Comparison of ENCODE assay signal across 8 cellular contexts in genomic region chr3:44114142-44114541, GRCh38.
DNase-seq lines count a peak whose midpoint lies in the region; ATAC-seq lines count a peak whose summit lies in the region.

No MANE protein-coding gene starts in this region.

- DNase-seq in ELF-1 (ENCODE audit: low read depth, low spot score) (peak; percentile 84), HUDEP-2 (lab: John Stamatoyannopoulos, UW; ENCODE audit: unreplicated experiment in 76 of 76) (peak in 50 of 76 experiments; percentile 2 to 60 (median 30)), iris pigment epithelial cell (ENCODE audit: low read depth) (peak; percentile 21)
- peak; percentile 32 for DNase-seq in activated T-cell treated with anti-CD3 and anti-CD28 coated beads, Interleukin-2, amount 50 U/mL, for 1 hour
- peak; percentile 36 for DNase-seq in stimulated activated CD8-positive, alpha-beta memory T cell treated with anti-CD3 and anti-CD28 coated beads, Interleukin-4, amount 100 ng/mL, for 24 hours (ENCODE audit: low read depth)

- ATAC-seq in HG02840 (IDR thresholded peaks at IDR 0.05; ENCODE audit: low FRiP score, unreplicated experiment): no peak
- ATAC-seq in GM19397 (IDR thresholded peaks at IDR 0.05; ENCODE audit: unreplicated experiment): no peak
- ATAC-seq in GM21526 (IDR thresholded peaks at IDR 0.05; ENCODE audit: low FRiP score, unreplicated experiment): no peak

Comparison
In these comparisons a context has a peak if more than half of its experiments do, and no peak if none do; other contexts are left out.
1. DNase-seq: peak in every context shown above with its lines; median percentile 84 in ELF-1; 36 in stimulated activated CD8-positive, alpha-beta memory T cell treated with anti-CD3 and anti-CD28 coated beads, Interleukin-4, amount 100 ng/mL, for 24 hours; 32 in activated T-cell treated with anti-CD3 and anti-CD28 coated beads, Interleukin-2, amount 50 U/mL, for 1 hour; 30 in HUDEP-2; 21 in iris pigment epithelial cell.